Comparison of ENCODE assay signal across 20 cellular contexts in the genomic region with DNA sequence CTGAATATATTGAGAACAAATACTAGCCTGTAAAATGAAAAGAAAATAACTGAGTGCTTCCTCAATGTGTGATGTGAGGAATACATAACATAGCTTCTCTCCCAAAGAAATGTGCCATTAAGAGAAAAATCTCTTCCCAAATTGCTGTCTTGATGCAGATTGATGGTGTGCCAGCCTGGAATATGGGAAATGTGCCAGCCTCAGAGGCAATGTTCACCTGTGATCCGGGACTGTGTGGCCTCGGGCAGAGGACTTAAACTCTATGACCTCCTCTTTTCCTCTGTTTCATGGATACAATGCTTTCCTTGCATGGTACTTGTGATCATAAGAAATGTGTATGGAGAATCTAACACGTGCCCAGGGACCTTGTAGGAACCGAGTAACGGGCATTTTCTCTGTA.
"Had no signal": no experiment of that assay in that cellular context is flagged by ENCODE, and none has a peak within 500 bp of the region (broad histone marks: within the 10 kb centered on the region; RNA-seq: fewer than 3 reads in every experiment).

No MANE protein-coding gene starts in this region.

- H3K4me3 Mint-ChIP-seq: IgD-negative memory B cell had no signal

- H3K36me3 Mint-ChIP-seq: IgD-negative memory B cell had no signal

- H3K4me1 ChIP-seq: SJSA1 had no signal

- H3K9me3 Mint-ChIP-seq: IgD-negative memory B cell had no signal

- H3K4me3 ChIP-seq: K562, SJSA1, SK-N-MC had no signal

- H3K27ac ChIP-seq: HL-60, KMS-11, SJSA1, SK-N-MC had no signal

- H3K9me3 ChIP-seq: SJSA1 had no signal

- DNase-seq: Kasumi-1, MM.1S, NCI-H1092 treated with DMSO at 0.1 percent for 48 hours, NCI-H1417 treated with DMSO at 0.1 percent for 48 hours, NCI-H1694 treated with DMSO at 0.1 percent for 48 hours, NCI-H1930, NCI-H2107, NCI-H2227 treated with DMSO at 0.1 percent for 48 hours, NCI-H510A, NCI-H524 treated with DMSO at 0.1 percent for 48 hours, NCI-H82, Right ventricle myocardium superior, RPMI8226, SIG-M5 had no signal

- H3K27me3 ChIP-seq: SJSA1 had no signal

- ATAC-seq: K562 had no signal

- H3K4me1 Mint-ChIP-seq: IgD-negative memory B cell had no signal

- H3K36me3 ChIP-seq: SJSA1 had no signal
